Comparison of ENCODE assay signal across 27 cellular contexts in genomic region chr3:109952924-109953323, GRCh38.
"Had no signal": no experiment of that assay in that cellular context is flagged by ENCODE, and none has a peak within 500 bp of the region (broad histone marks: within the 10 kb centered on the region; RNA-seq: fewer than 3 reads in every experiment).

No MANE protein-coding gene starts in this region.

- H3K4me1 Mint-ChIP-seq: activated CD4-positive, alpha-beta T cell treated with anti-CD3 and anti-CD28 coated beads, Interleukin-2, amount 10 ng/mL, durations not matched to agents 7 days and 5 days; activated naive CD8-positive, alpha-beta T cell treated with anti-CD3 and anti-CD28 coated beads, Interleukin-2, amount 10 ng/mL, durations not matched to agents 7 days and 5 days; brain; memory B cell had no signal

- DNase-seq: activated CD4-positive, alpha-beta T cell treated with anti-CD3 and anti-CD28 coated beads, Interleukin-2, amount 10 ng/mL, durations not matched to agents 7 days and 5 days; activated CD8-positive, alpha-beta T cell treated with anti-CD3 and anti-CD28 coated beads, Interleukin-2, amount 10 ng/mL, durations not matched to agents 7 days and 5 days; activated naive CD4-positive, alpha-beta T cell treated with Interleukin-2 at 50 U/mL for 16 hours; activated naive CD8-positive, alpha-beta T cell treated with anti-CD3 and anti-CD28 coated beads, Interleukin-2, amount 10 ng/mL, durations not matched to agents 7 days and 5 days; activated T-cell treated with anti-CD3 and anti-CD28 coated beads, Interleukin-2, amount 50 U/mL, for 24 hours; anterior cingulate cortex; cerebellar nuclear complex; effector memory CD4-positive, alpha-beta T cell; esophagus squamous epithelium; heart left ventricle; kidney glomerular epithelial cell; left ventricle myocardium superior; naive thymus-derived CD4-positive, alpha-beta T cell; ovary; sigmoid colon; stimulated activated CD4-positive, alpha-beta T cell treated with anti-CD3 and anti-CD28 coated beads, Interleukin-12 subunit alpha, Interleukin-12 subunit beta, amount 100 ng/mL, for 4 hours; stimulated activated CD4-positive, alpha-beta T cell treated with anti-CD3 and anti-CD28 coated beads, Interleukin-1b, Interleukin-23, amount 100 ng/mL, for 48 hours; stimulated activated CD8-positive, alpha-beta memory T cell treated with anti-CD3 and anti-CD28 coated beads, Interleukin-4, amount 100 ng/mL, for 48 hours; stimulated activated naive CD4-positive, alpha-beta T cell; substantia nigra; T1000 had no signal

- H3K4me3 ChIP-seq: esophagus squamous epithelium, gastroesophageal sphincter, heart left ventricle, ovary, sigmoid colon, tibial nerve had no signal

- H3K36me3 Mint-ChIP-seq: activated naive CD8-positive, alpha-beta T cell treated with anti-CD3 and anti-CD28 coated beads, Interleukin-2, amount 10 ng/mL, durations not matched to agents 7 days and 5 days; brain; memory B cell; naive thymus-derived CD4-positive, alpha-beta T cell had no signal

- H3K27ac ChIP-seq: esophagus squamous epithelium, gastroesophageal sphincter, heart left ventricle, ovary, sigmoid colon, tibial nerve had no signal

- H3K9me3 ChIP-seq: esophagus squamous epithelium, gastroesophageal sphincter, heart left ventricle, ovary, sigmoid colon, tibial nerve had no signal

- H3K36me3 ChIP-seq: esophagus squamous epithelium, gastroesophageal sphincter, heart left ventricle, ovary, sigmoid colon, tibial nerve had no signal

- H3K27ac Mint-ChIP-seq: activated CD4-positive, alpha-beta T cell treated with anti-CD3 and anti-CD28 coated beads, Interleukin-2, amount 10 ng/mL, durations not matched to agents 7 days and 5 days; activated CD8-positive, alpha-beta T cell treated with anti-CD3 and anti-CD28 coated beads, Interleukin-2, amount 10 ng/mL, durations not matched to agents 7 days and 5 days; activated naive CD8-positive, alpha-beta T cell treated with anti-CD3 and anti-CD28 coated beads, Interleukin-2, amount 10 ng/mL, durations not matched to agents 7 days and 5 days; activated T-cell treated with anti-CD3 and anti-CD28 coated beads, Interleukin-2, amount 50 U/mL, for 24 hours; activated T-helper 2 cell treated with anti-CD3 and anti-CD28 coated beads, Interferon-gamma antibody, Interleukin-2, Interleukin-4, amounts not matched to agents 10 μg/mL and 5 μg/mL and 100 μg/mL, durations not matched to agents 14 hours and 24 hours and 36 hours; brain; dendritic cell treated with granulocyte-macrophage colony-stimulating factor and Interleukin-4, amounts not matched to agents 40 ng/mL and 50 ng/mL, for 4 days; memory B cell; naive thymus-derived CD4-positive, alpha-beta T cell had no signal

- H3K4me3 Mint-ChIP-seq: activated CD4-positive, alpha-beta T cell treated with anti-CD3 and anti-CD28 coated beads, Interleukin-2, amount 10 ng/mL, durations not matched to agents 7 days and 5 days; activated CD8-positive, alpha-beta T cell treated with anti-CD3 and anti-CD28 coated beads, Interleukin-2, amount 10 ng/mL, durations not matched to agents 7 days and 5 days; activated naive CD8-positive, alpha-beta T cell treated with anti-CD3 and anti-CD28 coated beads, Interleukin-2, amount 10 ng/mL, durations not matched to agents 7 days and 5 days; activated T-cell treated with anti-CD3 and anti-CD28 coated beads, Interleukin-2, amount 50 U/mL, for 24 hours; brain; dendritic cell treated with granulocyte-macrophage colony-stimulating factor and Interleukin-4, amounts not matched to agents 40 ng/mL and 50 ng/mL, for 4 days; memory B cell; naive thymus-derived CD4-positive, alpha-beta T cell had no signal

- H3K27me3 ChIP-seq: esophagus squamous epithelium, gastroesophageal sphincter, heart left ventricle, ovary, sigmoid colon, tibial nerve had no signal

- H3K27me3 Mint-ChIP-seq: activated CD4-positive, alpha-beta T cell treated with anti-CD3 and anti-CD28 coated beads, Interleukin-2, amount 10 ng/mL, durations not matched to agents 7 days and 5 days; activated naive CD8-positive, alpha-beta T cell treated with anti-CD3 and anti-CD28 coated beads, Interleukin-2, amount 10 ng/mL, durations not matched to agents 7 days and 5 days; activated T-cell treated with anti-CD3 and anti-CD28 coated beads, Interleukin-2, amount 50 U/mL, for 24 hours; dendritic cell treated with granulocyte-macrophage colony-stimulating factor and Interleukin-4, amounts not matched to agents 40 ng/mL and 50 ng/mL, for 4 days; memory B cell; naive thymus-derived CD4-positive, alpha-beta T cell had no signal

- H3K9me3 Mint-ChIP-seq: activated naive CD8-positive, alpha-beta T cell treated with anti-CD3 and anti-CD28 coated beads, Interleukin-2, amount 10 ng/mL, durations not matched to agents 7 days and 5 days; activated T-cell treated with anti-CD3 and anti-CD28 coated beads, Interleukin-2, amount 50 U/mL, for 24 hours; activated T-helper 2 cell treated with anti-CD3 and anti-CD28 coated beads, Interferon-gamma antibody, Interleukin-2, Interleukin-4, amounts not matched to agents 10 μg/mL and 5 μg/mL and 100 μg/mL, durations not matched to agents 14 hours and 24 hours and 36 hours; brain had no signal

- H3K4me1 ChIP-seq: esophagus squamous epithelium, gastroesophageal sphincter, sigmoid colon, tibial nerve had no signal
